In genomic region chr3:124780356-124780755, GRCh38 we compare ENCODE assay signal across 10 cellular contexts. TPM values are rescaled to one million over a fixed set of nuclear protein-coding genes. Genes with fewer than 3 reads are reported as not detected.
A peak's percentile ranks its signal among the peaks of the same experiment; 100 is the strongest.
DNase-seq lines count a peak whose midpoint lies in the region; ATAC-seq and TF ChIP-seq lines count a peak whose summit lies in the region.
"Had no signal": no experiment of that assay in that cellular context is flagged by ENCODE, and none has a peak within 500 bp of the region (broad histone marks: within the 10 kb centered on the region; RNA-seq: fewer than 3 reads in every experiment).

No MANE protein-coding gene starts in this region.

- peak; percentile 82 to 88 (median 84) for ATAC-seq in heart right ventricle

- DNase-seq in BJ (ENCODE audit: low read depth) (peak; percentile 80), amniotic stem cell (lab: John Stamatoyannopoulos, UW) (peak; percentile 77), heart right ventricle (peak; percentile 77 to 87), putamen (ENCODE audit: low spot score) (peak; percentile 57), Karpas-422 (no peak), germinal center (ENCODE audit: low spot score) (no peak), hippocampal formation (lab: John Stamatoyannopoulos, UW) (no peak)
- no peak for DNase-seq in central memory CD4-positive, alpha-beta T cell
- DNase-seq: DND-41, NCI-H1105 treated with DMSO at 0.1 percent for 48 hours had no signal

- H3K4me1 ChIP-seq in heart right ventricle: peaks cover 35 to 90% (median 71%) of the 10 kb centered on the region in 9 donors
- H3K4me1 ChIP-seq in Karpas-422 (ENCODE audit: low read length): no peaks in the 10 kb centered on the region

- H3K9ac ChIP-seq in Karpas-422 (ENCODE audit: low read length): no peak overlapping the region

- H3K27me3 ChIP-seq in BJ (ENCODE audit: control insufficient read depth, insufficient read depth, low read length): no peaks in the 10 kb centered on the region
- no peaks in the 10 kb centered on the region for H3K27me3 ChIP-seq in heart right ventricle
- no peaks in the 10 kb centered on the region for H3K27me3 ChIP-seq in Karpas-422 (ENCODE audit: low read length)

- H3K9me3 ChIP-seq in heart right ventricle (no peaks in the 10 kb centered on the region), Karpas-422 (ENCODE audit: low read length) (no peaks in the 10 kb centered on the region)

- no peak overlapping the region for H3K4me2 ChIP-seq in Karpas-422 (ENCODE audit: low read depth, low read length, poor library complexity, severe bottlenecking)

- 5% methylated on average over 8 of the region's 8 CpGs for WGBS in heart right ventricle, 2 donors

- H2AFZ ChIP-seq in Karpas-422 (ENCODE audit: low read length): no peak overlapping the region

- no peak overlapping the region for H3K4me3 ChIP-seq in BJ (ENCODE audit: low read depth, low read length)
- peak overlapping the region in 5 of 10 donors; percentile 0 to 16 (median 10) for H3K4me3 ChIP-seq in heart right ventricle
- H3K4me3 ChIP-seq in Karpas-422 (ENCODE audit: low read length): no peak overlapping the region

- CTCF ChIA-PET in BJ (lab: Yijun Ruan, JAX): interaction anchor here (0.6 to 3.7 kb wide), 10 partner anchors 11 to 805 kb away, joined by 3 to 25 read pairs (median 4); no protein-coding TSS in a partner anchor

- peak overlapping the region; percentile 67 to 97 (median 90) for H3K27ac ChIP-seq in heart right ventricle
- no peak overlapping the region for H3K27ac ChIP-seq in Karpas-422 (ENCODE audit: low read length)

- POLR2A ChIA-PET in BJ (lab: Charles Lee): interaction anchor here (0.6 kb wide), 1 partner anchor 66 kb away, joined by 7 read pairs; no protein-coding TSS in a partner anchor

- intact Hi-C loops in heart right ventricle (cut with DNase I): loop anchor here in 7 of 10 donors (5.0 to 10.0 kb wide), 3 partner anchors 54 to 122 kb away; partner anchors contain the start of gene ITGB5 (in 5 of the 7)

- TF ChIP-seq CTCF in BJ (IDR thresholded peaks at IDR 0.05; ENCODE audit: insufficient read depth, low read depth, low read length): no peak
- TF ChIP-seq CTCF in heart right ventricle (IDR thresholded peaks at IDR 0.05): no peak

- no peaks in the 10 kb centered on the region for H4K20me1 ChIP-seq in Karpas-422 (ENCODE audit: insufficient read depth, low read depth, low read length)

- no peaks in the 10 kb centered on the region for H3K9me2 ChIP-seq in Karpas-422 (replicated peaks; ENCODE audit: insufficient read depth, low read length)

- H3K36me3 ChIP-seq in BJ (ENCODE audit: control insufficient read depth, insufficient read depth, low read length) (no peaks in the 10 kb centered on the region), heart right ventricle (peaks cover 0 to 18% (median 0%) of the 10 kb centered on the region in 9 donors), Karpas-422 (ENCODE audit: insufficient read depth, low read length) (no peaks in the 10 kb centered on the region)

- no peaks in the 10 kb centered on the region for H3K79me2 ChIP-seq in Karpas-422 (ENCODE audit: low read length)

RNA-seq across cellular contexts. Expression of gene UMPS, which starts 50.1 kb away (rescaled TPM):
- polyA plus RNA-seq in BJ (2011; rRNA removed) (23.4 and 27.4 TPM in 2 replicates), heart right ventricle (1 to 10 TPM; 3.1 to 6.5 TPM)
- polyA minus RNA-seq in BJ (2011; rRNA and poly(A)+ RNA removed): 19.3 and 32.4 TPM in 2 replicates
- 10 to 100 TPM in 3 of 10 donors, 1 to 10 TPM in 7; 4.9 to 14.4 (median 7.7) TPM for total RNA-seq in heart right ventricle
- total RNA-seq in Karpas-422 (2014; rRNA removed; shearing (Covaris generic); ENCODE audit: low replicate concordance): 17.4 and 30.2 TPM in 2 replicates

Comparison
In these comparisons a context has a peak if more than half of its experiments do, and no peak if none do; other contexts are left out.
1. DNase-seq: peak in BJ (single experiment), amniotic stem cell (single experiment), heart right ventricle (2 of 2) and putamen (single experiment); none in Karpas-422 (single experiment), germinal center (single experiment), hippocampal formation (0 of 2) and central memory CD4-positive, alpha-beta T cell (single experiment).